Comparison of ENCODE assay signal across 1 cellular context in the genomic region with DNA sequence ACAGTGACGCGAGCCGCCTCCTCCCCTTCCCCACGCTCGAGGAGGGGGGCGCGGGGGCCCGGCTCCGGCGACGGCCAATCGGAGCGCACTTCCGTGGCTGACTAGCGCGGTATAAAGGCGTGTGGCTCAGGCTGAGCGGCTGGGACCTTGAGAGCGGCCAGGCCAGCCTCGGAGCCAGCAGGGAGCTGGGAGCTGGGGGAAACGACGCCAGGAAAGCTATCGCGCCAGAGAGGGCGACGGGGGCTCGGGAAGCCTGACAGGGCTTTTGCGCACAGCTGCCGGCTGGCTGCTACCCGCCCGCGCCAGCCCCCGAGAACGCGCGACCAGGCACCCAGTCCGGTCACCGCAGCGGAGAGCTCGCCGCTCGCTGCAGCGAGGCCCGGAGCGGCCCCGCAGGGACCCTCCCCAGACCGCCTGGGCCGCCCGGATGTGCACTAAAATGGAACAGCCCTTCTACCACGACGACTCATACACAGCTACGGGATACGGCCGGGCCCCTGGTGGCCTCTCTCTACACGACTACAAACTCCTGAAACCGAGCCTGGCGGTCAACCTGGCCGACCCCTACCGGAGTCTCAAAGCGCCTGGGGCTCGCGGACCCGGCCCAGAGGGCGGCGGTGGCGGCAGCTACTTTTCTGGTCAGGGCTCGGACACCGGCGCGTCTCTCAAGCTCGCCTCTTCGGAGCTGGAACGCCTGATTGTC.
TF ChIP-seq lines count a peak whose summit lies in the region.

A gene (plus strand): TSS at position 142 of the 703 bp plus-strand sequence. CDS start 286 bp downstream, at position 428.

TF ChIP-seq in HepG2, 621 proteins besides CTCF, POLR2A, EP300 and RAD21 (continued from another document and continues in another):
- TF ChIP-seq, protein P1, sequence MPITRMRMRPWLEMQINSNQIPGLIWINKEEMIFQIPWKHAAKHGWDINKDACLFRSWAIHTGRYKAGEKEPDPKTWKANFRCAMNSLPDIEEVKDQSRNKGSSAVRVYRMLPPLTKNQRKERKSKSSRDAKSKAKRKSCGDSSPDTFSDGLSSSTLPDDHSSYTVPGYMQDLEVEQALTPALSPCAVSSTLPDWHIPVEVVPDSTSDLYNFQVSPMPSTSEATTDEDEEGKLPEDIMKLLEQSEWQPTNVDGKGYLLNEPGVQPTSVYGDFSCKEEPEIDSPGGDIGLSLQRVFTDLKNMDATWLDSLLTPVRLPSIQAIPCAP (CRISPR knock-in tag; IDR thresholded peaks at IDR 0.05; ENCODE audit: low read depth): no peak; the same call in 1 of the 2 replicates
- no peak for TF ChIP-seq IRX3 (CRISPR knock-in tag; IDR thresholded peaks at IDR 0.05; ENCODE audit: borderline replicate concordance, low read depth)
- TF ChIP-seq ZNF724P (CRISPR knock-in tag; IDR thresholded peaks at IDR 0.05; ENCODE audit: borderline replicate concordance): no peak
- no peak for TF ChIP-seq ZNF337 (CRISPR knock-in tag; IDR thresholded peaks at IDR 0.05; ENCODE audit: borderline replicate concordance, low read depth)
- peak; percentile 90 for TF ChIP-seq ZSCAN9 (CRISPR knock-in tag; IDR thresholded peaks at IDR 0.05; ENCODE audit: borderline replicate concordance)
- TF ChIP-seq, protein P2, sequence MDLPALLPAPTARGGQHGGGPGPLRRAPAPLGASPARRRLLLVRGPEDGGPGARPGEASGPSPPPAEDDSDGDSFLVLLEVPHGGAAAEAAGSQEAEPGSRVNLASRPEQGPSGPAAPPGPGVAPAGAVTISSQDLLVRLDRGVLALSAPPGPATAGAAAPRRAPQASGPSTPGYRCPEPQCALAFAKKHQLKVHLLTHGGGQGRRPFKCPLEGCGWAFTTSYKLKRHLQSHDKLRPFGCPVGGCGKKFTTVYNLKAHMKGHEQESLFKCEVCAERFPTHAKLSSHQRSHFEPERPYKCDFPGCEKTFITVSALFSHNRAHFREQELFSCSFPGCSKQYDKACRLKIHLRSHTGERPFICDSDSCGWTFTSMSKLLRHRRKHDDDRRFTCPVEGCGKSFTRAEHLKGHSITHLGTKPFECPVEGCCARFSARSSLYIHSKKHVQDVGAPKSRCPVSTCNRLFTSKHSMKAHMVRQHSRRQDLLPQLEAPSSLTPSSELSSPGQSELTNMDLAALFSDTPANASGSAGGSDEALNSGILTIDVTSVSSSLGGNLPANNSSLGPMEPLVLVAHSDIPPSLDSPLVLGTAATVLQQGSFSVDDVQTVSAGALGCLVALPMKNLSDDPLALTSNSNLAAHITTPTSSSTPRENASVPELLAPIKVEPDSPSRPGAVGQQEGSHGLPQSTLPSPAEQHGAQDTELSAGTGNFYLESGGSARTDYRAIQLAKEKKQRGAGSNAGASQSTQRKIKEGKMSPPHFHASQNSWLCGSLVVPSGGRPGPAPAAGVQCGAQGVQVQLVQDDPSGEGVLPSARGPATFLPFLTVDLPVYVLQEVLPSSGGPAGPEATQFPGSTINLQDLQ (CRISPR knock-in tag; IDR thresholded peaks at IDR 0.05): no peak
- TF ChIP-seq ARNT2 (CRISPR knock-in tag; IDR thresholded peaks at IDR 0.05; ENCODE audit: low read depth): peak; percentile 93
- TF ChIP-seq PCBP1 (IDR thresholded peaks at IDR 0.05; ENCODE audit: borderline replicate concordance, low read depth, low read length): 0 out of 2 replicates have a peak, but pooled peaks have one; percentile 80
- TF ChIP-seq, protein P3, sequence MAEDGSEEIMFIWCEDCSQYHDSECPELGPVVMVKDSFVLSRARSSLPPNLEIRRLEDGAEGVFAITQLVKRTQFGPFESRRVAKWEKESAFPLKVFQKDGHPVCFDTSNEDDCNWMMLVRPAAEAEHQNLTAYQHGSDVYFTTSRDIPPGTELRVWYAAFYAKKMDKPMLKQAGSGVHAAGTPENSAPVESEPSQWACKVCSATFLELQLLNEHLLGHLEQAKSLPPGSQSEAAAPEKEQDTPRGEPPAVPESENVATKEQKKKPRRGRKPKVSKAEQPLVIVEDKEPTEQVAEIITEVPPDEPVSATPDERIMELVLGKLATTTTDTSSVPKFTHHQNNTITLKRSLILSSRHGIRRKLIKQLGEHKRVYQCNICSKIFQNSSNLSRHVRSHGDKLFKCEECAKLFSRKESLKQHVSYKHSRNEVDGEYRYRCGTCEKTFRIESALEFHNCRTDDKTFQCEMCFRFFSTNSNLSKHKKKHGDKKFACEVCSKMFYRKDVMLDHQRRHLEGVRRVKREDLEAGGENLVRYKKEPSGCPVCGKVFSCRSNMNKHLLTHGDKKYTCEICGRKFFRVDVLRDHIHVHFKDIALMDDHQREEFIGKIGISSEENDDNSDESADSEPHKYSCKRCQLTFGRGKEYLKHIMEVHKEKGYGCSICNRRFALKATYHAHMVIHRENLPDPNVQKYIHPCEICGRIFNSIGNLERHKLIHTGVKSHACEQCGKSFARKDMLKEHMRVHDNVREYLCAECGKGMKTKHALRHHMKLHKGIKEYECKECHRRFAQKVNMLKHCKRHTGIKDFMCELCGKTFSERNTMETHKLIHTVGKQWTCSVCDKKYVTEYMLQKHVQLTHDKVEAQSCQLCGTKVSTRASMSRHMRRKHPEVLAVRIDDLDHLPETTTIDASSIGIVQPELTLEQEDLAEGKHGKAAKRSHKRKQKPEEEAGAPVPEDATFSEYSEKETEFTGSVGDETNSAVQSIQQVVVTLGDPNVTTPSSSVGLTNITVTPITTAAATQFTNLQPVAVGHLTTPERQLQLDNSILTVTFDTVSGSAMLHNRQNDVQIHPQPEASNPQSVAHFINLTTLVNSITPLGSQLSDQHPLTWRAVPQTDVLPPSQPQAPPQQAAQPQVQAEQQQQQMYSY (CRISPR knock-in tag; IDR thresholded peaks at IDR 0.05): no peak
- peak; percentile 95 for TF ChIP-seq POLR2AphosphoS2 (IDR thresholded peaks at IDR 0.05; ENCODE audit: low read depth, low read length)
- peak; percentile 95 for TF ChIP-seq ZNF772 (CRISPR knock-in tag; IDR thresholded peaks at IDR 0.05)
- TF ChIP-seq NFYC (CRISPR knock-in tag; IDR thresholded peaks at IDR 0.05): peak; percentile 86
- peak; percentile 96 for TF ChIP-seq RBM39 (IDR thresholded peaks at IDR 0.05; ENCODE audit: low read depth, low read length, poor library complexity, severe bottlenecking)
- TF ChIP-seq ZNF260 (CRISPR knock-in tag; IDR thresholded peaks at IDR 0.05; ENCODE audit: borderline replicate concordance, low read depth): no peak
- no peak; the same call in 1 of the 2 replicates for TF ChIP-seq ZNF550 (CRISPR knock-in tag; IDR thresholded peaks at IDR 0.05; ENCODE audit: borderline replicate concordance)
- peak; percentile 88; the same call in 1 of the 2 replicates for TF ChIP-seq TGIF2 (CRISPR knock-in tag; IDR thresholded peaks at IDR 0.05)
- TF ChIP-seq JARID2 (CRISPR knock-in tag; IDR thresholded peaks at IDR 0.05; ENCODE audit: insufficient replicate concordance): no peak
- TF ChIP-seq, protein P4, sequence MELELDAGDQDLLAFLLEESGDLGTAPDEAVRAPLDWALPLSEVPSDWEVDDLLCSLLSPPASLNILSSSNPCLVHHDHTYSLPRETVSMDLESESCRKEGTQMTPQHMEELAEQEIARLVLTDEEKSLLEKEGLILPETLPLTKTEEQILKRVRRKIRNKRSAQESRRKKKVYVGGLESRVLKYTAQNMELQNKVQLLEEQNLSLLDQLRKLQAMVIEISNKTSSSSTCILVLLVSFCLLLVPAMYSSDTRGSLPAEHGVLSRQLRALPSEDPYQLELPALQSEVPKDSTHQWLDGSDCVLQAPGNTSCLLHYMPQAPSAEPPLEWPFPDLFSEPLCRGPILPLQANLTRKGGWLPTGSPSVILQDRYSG (CRISPR knock-in tag; IDR thresholded peaks at IDR 0.05): 0 out of 2 replicates have a peak, but pooled peaks have one; percentile 8
- no peak for TF ChIP-seq ATRX (CRISPR knock-in tag; IDR thresholded peaks at IDR 0.05; ENCODE audit: borderline replicate concordance)
- TF ChIP-seq, protein P5, sequence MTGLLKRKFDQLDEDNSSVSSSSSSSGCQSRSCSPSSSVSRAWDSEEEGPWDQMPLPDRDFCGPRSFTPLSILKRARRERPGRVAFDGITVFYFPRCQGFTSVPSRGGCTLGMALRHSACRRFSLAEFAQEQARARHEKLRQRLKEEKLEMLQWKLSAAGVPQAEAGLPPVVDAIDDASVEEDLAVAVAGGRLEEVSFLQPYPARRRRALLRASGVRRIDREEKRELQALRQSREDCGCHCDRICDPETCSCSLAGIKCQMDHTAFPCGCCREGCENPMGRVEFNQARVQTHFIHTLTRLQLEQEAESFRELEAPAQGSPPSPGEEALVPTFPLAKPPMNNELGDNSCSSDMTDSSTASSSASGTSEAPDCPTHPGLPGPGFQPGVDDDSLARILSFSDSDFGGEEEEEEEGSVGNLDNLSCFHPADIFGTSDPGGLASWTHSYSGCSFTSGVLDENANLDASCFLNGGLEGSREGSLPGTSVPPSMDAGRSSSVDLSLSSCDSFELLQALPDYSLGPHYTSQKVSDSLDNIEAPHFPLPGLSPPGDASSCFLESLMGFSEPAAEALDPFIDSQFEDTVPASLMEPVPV (CRISPR knock-in tag; IDR thresholded peaks at IDR 0.05): no peak
- TF ChIP-seq HNRNPH1 (optimal IDR thresholded peaks at IDR 0.05; ENCODE audit: low read depth, low read length): peak; percentile 53
- no peak for TF ChIP-seq SUZ12 (IDR thresholded peaks at IDR 0.05; ENCODE audit: low read depth, low read length)
- TF ChIP-seq KAT8 (CRISPR knock-in tag; IDR thresholded peaks at IDR 0.05): peak; percentile 88
- TF ChIP-seq, protein P6, sequence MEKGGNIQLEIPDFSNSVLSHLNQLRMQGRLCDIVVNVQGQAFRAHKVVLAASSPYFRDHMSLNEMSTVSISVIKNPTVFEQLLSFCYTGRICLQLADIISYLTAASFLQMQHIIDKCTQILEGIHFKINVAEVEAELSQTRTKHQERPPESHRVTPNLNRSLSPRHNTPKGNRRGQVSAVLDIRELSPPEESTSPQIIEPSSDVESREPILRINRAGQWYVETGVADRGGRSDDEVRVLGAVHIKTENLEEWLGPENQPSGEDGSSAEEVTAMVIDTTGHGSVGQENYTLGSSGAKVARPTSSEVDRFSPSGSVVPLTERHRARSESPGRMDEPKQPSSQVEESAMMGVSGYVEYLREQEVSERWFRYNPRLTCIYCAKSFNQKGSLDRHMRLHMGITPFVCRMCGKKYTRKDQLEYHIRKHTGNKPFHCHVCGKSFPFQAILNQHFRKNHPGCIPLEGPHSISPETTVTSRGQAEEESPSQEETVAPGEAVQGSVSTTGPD (CRISPR knock-in tag; IDR thresholded peaks at IDR 0.05): no peak
- TF ChIP-seq MAFF (IDR thresholded peaks at IDR 0.05; ENCODE audit: low read depth, low read length): no peak
- TF ChIP-seq HCFC1 (IDR thresholded peaks at IDR 0.05; ENCODE audit: low read depth, low read length): no peak; the same call in 1 of the 2 replicates
- peak; percentile 96 for TF ChIP-seq SRY (CRISPR knock-in tag; IDR thresholded peaks at IDR 0.05)
- peak; percentile 74; the same call in 1 of the 2 replicates for TF ChIP-seq KLF9 (CRISPR knock-in tag; IDR thresholded peaks at IDR 0.05; ENCODE audit: low read depth)
- TF ChIP-seq, protein P7, sequence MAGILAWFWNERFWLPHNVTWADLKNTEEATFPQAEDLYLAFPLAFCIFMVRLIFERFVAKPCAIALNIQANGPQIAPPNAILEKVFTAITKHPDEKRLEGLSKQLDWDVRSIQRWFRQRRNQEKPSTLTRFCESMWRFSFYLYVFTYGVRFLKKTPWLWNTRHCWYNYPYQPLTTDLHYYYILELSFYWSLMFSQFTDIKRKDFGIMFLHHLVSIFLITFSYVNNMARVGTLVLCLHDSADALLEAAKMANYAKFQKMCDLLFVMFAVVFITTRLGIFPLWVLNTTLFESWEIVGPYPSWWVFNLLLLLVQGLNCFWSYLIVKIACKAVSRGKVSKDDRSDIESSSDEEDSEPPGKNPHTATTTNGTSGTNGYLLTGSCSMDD (CRISPR knock-in tag; IDR thresholded peaks at IDR 0.05): no peak
- TF ChIP-seq MYNN (CRISPR knock-in tag; IDR thresholded peaks at IDR 0.05; ENCODE audit: low read depth): no peak
- TF ChIP-seq ZNF124 (CRISPR knock-in tag; IDR thresholded peaks at IDR 0.05): peak; percentile 66
- no peak for TF ChIP-seq ZNF644 (CRISPR knock-in tag; IDR thresholded peaks at IDR 0.05; ENCODE audit: low read depth)
- no peak for TF ChIP-seq JUN (CRISPR knock-in tag; IDR thresholded peaks at IDR 0.05)
- peak; percentile 93 for TF ChIP-seq ZNF331 (CRISPR knock-in tag; IDR thresholded peaks at IDR 0.05)
- no peak for TF ChIP-seq ZNF549 (CRISPR knock-in tag; IDR thresholded peaks at IDR 0.05)
- peak; percentile 74 for TF ChIP-seq TBL1XR1 (IDR thresholded peaks at IDR 0.05; ENCODE audit: borderline replicate concordance, low read length, partially characterized antibody)
- TF ChIP-seq ZNF607 (CRISPR knock-in tag; IDR thresholded peaks at IDR 0.05; ENCODE audit: borderline replicate concordance): peak; percentile 61; the same call in 1 of the 2 replicates
- TF ChIP-seq, protein P8, sequence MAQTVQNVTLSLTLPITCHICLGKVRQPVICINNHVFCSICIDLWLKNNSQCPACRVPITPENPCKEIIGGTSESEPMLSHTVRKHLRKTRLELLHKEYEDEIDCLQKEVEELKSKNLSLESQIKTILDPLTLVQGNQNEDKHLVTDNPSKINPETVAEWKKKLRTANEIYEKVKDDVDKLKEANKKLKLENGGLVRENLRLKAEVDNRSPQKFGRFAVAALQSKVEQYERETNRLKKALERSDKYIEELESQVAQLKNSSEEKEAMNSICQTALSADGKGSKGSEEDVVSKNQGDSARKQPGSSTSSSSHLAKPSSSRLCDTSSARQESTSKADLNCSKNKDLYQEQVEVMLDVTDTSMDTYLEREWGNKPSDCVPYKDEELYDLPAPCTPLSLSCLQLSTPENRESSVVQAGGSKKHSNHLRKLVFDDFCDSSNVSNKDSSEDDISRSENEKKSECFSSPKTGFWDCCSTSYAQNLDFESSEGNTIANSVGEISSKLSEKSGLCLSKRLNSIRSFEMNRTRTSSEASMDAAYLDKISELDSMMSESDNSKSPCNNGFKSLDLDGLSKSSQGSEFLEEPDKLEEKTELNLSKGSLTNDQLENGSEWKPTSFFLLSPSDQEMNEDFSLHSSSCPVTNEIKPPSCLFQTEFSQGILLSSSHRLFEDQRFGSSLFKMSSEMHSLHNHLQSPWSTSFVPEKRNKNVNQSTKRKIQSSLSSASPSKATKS (CRISPR knock-in tag; IDR thresholded peaks at IDR 0.05): no peak
- TF ChIP-seq FOXK2 (IDR thresholded peaks at IDR 0.05): no peak
